Comparison of ENCODE assay signal across 8 cellular contexts in the genomic region with DNA sequence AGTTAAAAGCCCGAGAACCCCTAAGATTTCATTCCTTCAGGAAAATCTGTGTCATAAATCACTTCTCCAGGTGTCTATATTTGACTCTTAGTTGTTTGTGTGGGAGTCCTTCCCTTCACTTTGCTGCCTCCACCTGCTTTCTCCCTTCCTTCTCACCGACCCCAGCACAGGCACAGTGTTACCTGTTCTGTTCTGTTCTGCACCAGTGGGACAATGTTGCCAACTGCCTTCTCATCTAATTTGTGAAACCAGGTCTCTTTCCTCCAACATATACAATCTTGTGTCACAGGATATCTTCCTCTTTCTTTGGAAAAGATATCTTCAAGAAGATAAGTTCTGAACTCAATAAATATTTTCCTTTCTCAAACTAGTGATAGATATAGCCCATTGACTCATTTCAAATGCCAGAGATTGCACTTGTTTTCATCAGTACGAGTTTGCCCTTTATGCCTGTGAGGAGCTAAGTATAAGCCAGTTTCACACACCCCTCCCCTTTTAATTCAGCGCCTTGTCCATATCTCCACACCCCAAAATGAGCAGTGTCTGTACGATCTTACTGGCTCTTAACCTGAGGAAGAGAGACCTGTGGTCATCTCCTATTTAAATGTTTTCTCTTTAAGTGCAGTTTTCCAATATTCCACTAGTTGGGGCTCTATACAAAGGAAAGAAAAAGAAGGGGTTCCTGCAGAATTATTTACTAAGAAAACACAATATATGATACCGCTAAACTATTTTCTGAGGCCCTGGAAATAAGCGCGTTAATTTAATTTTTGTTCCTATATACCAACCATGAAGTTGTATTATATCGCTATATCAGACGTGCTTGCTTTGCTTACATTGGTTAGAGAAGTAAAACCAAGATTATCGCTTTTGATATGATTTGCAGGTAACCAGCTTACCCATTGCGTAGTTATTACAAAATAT.
A peak's percentile ranks its signal among the peaks of the same experiment; 100 is the strongest.
DNase-seq lines count a peak whose midpoint lies in the region; ATAC-seq and TF ChIP-seq lines count a peak whose summit lies in the region.

No MANE protein-coding gene starts in this region.

- intact Hi-C loops in Right ventricle myocardium superior (cut with DNase I) (loop anchor here (5.0 to 10.0 kb wide), 4 partner anchors 250 to 738 kb away; no protein-coding TSS in a partner anchor), Right ventricle myocardium inferior (cut with DNase I) (loop anchor here (5.0 to 10.0 kb wide), 4 partner anchors 123 to 820 kb away; no protein-coding TSS in a partner anchor), PC-3 (cut with micrococcal nuclease) (loop anchor here (1.0 to 2.0 kb wide), 3 partner anchors 602 to 816 kb away; partner anchors contain the start of gene PRDM1), colonic mucosa (cut with DNase I) (loop anchor here (10.0 kb wide), 4 partner anchors 250 to 1080 kb away; partner anchors contain the start of gene PRDM1)

- BruUV-seq in PC-3 (replicated peaks; lab: Mats Ljungman, UMichigan) = no TSS peak

- peak overlapping the region; percentile 16; the same call in 1 of the 2 replicates for H2AFZ ChIP-seq in PC-3 (ENCODE audit: low read length)

- H3K9me3 ChIP-seq in HUES48 (ENCODE audit: control insufficient read depth, insufficient read depth, low read length) (no peaks in the 10 kb centered on the region), PC-3 (ENCODE audit: low read length) (no peaks in the 10 kb centered on the region), colonic mucosa (no peaks in the 10 kb centered on the region)

- CTCF ChIA-PET in PC-3 (lab: Charles Lee) = interaction anchor here (0.7 kb wide), 2 partner anchors 579 to 739 kb away, joined by 3 read pairs; no protein-coding TSS in a partner anchor

- H3K4me1 ChIP-seq in HUES48 (ENCODE audit: control insufficient read depth, insufficient read depth, low read length) = peaks cover 23% of the 10 kb centered on the region
- H3K4me1 ChIP-seq in PC-3 (ENCODE audit: insufficient read depth, low read length) = peaks cover 24% of the 10 kb centered on the region
- H3K4me1 ChIP-seq in colonic mucosa = no peaks in the 10 kb centered on the region

- H3K4me3 Mint-ChIP-seq in mesothelial cell of epicardium = no peak overlapping the region

- TF ChIP-seq CTCF in PC-3 (conservative IDR thresholded peaks at IDR 0.05; ENCODE audit: low read depth, low read length) = peak; percentile 88
- peak; percentile 83 for TF ChIP-seq CTCF in colonic mucosa (IDR thresholded peaks at IDR 0.05)
- peak; percentile 84 for TF ChIP-seq CTCF in mesothelial cell of epicardium (IDR thresholded peaks at IDR 0.05; ENCODE audit: unreplicated experiment)

- ATAC-seq in Right ventricle myocardium superior (ENCODE audit: poor library complexity) = peak; percentile 66
- no peak for ATAC-seq in Right ventricle myocardium inferior
- peak; percentile 68 for ATAC-seq in PC-3
- no peak for ATAC-seq in HG02970 (IDR thresholded peaks at IDR 0.05; ENCODE audit: low FRiP score, unreplicated experiment)
- no peak for ATAC-seq in HG02981 (IDR thresholded peaks at IDR 0.05; ENCODE audit: unreplicated experiment)

- no peaks in the 10 kb centered on the region for H3F3A ChIP-seq in PC-3 (ENCODE audit: low read length, unreplicated experiment)

- DNase-seq in Right ventricle myocardium superior (no peak), Right ventricle myocardium inferior (ENCODE audit: missing footprints) (no peak), PC-3 (peak; percentile 79), colonic mucosa (no peak), mesothelial cell of epicardium (ENCODE audit: low spot score in 2 of 2, unreplicated experiment in 2 of 2) (no peak)

- no peaks in the 10 kb centered on the region for H3K9me2 ChIP-seq in PC-3 (replicated peaks; ENCODE audit: low read length)

- H4K20me1 ChIP-seq in PC-3 (ENCODE audit: low read length) = no peaks in the 10 kb centered on the region

- H3K27ac ChIP-seq in HUES48 (ENCODE audit: low read depth, low read length) (peak overlapping the region; percentile 24), PC-3 (ENCODE audit: low read length) (0 out of 2 replicates have a peak overlapping the region, but pooled peaks have one; percentile 4), colonic mucosa (no peak overlapping the region)

- H3K9ac ChIP-seq in HUES48 (ENCODE audit: low read depth, low read length) (no peak overlapping the region), PC-3 (ENCODE audit: low read length) (no peak overlapping the region), colonic mucosa (ENCODE audit: low read depth in 2 of 2, low read length in 2 of 2) (no peak overlapping the region)

- H3K4me1 Mint-ChIP-seq in mesothelial cell of epicardium = peaks cover 63% of the 10 kb centered on the region

- H3K4me3 ChIP-seq in HUES48 (ENCODE audit: low read depth, low read length) = no peak overlapping the region
- H3K4me3 ChIP-seq in PC-3 (ENCODE audit: low read length) = no peak overlapping the region
- no peak overlapping the region for H3K4me3 ChIP-seq in colonic mucosa

- no peaks in the 10 kb centered on the region for H3K27me3 ChIP-seq in HUES48 (ENCODE audit: control insufficient read depth, insufficient read depth, low read length)
- H3K27me3 ChIP-seq in PC-3 (ENCODE audit: low read length) = no peaks in the 10 kb centered on the region
- H3K27me3 ChIP-seq in colonic mucosa = no peaks in the 10 kb centered on the region

- H3K36me3 Mint-ChIP-seq in mesothelial cell of epicardium = no peaks in the 10 kb centered on the region

- peak overlapping the region; percentile 7 for H3K27ac Mint-ChIP-seq in mesothelial cell of epicardium

- peak overlapping the region; percentile 50 for H3K4me2 ChIP-seq in PC-3 (ENCODE audit: low read length)

- no peaks in the 10 kb centered on the region for H3K79me2 ChIP-seq in PC-3 (ENCODE audit: low read length)

- POLR2A ChIA-PET in PC-3 (lab: Charles Lee; ENCODE audit: unreplicated experiment) = no interaction called here

- peaks cover 8% of the 10 kb centered on the region for H3K27me3 Mint-ChIP-seq in mesothelial cell of epicardium (ENCODE audit: low read depth)

- H3K9me3 Mint-ChIP-seq in mesothelial cell of epicardium = no peaks in the 10 kb centered on the region

- H3K36me3 ChIP-seq in HUES48 (ENCODE audit: control insufficient read depth, insufficient read depth, low read length) (no peaks in the 10 kb centered on the region), PC-3 (ENCODE audit: low read depth, low read length) (no peaks in the 10 kb centered on the region), colonic mucosa (no peaks in the 10 kb centered on the region)

Comparison
In these comparisons a context has a peak if more than half of its experiments do, and no peak if none do; other contexts are left out.
1. ATAC-seq: peak in Right ventricle myocardium superior (single experiment) and PC-3 (single experiment); none in Right ventricle myocardium inferior (single experiment), HG02970 (single experiment) and HG02981 (single experiment).
2. Peak in every context shown above with its lines, with median percentiles within 50 percentile points of each other: CTCF ChIP-seq.